Comparison of ENCODE assay signal across 16 cellular contexts in genomic region chr17:15414502-15415348, GRCh38. TPM values are rescaled to one million over a fixed set of nuclear protein-coding genes. Genes with fewer than 3 reads are reported as not detected.
DNase-seq lines count a peak whose midpoint lies in the region; TF ChIP-seq lines count a peak whose summit lies in the region.
"Had no signal": no experiment of that assay in that cellular context is flagged by ENCODE, and none has a peak within 500 bp of the region (broad histone marks: within the 10 kb centered on the region; RNA-seq: fewer than 3 reads in every experiment).

No MANE protein-coding gene starts in this region.

- no peak for TF ChIP-seq CTCF in tibial nerve (IDR thresholded peaks at IDR 0.05)

- H3K9me3 ChIP-seq in tibial nerve, result no peaks in the 10 kb centered on the region
- H3K9me3 ChIP-seq: HAP-1 had no signal

- DNase-seq in NCI-H1092 treated with DMSO at 0.1 percent for 48 hours (lab: John Stamatoyannopoulos, UW) (peak; percentile 17), NCI-H1092 (lab: John Stamatoyannopoulos, UW) (no peak), cerebellum (ENCODE audit: low spot score) (peak; percentile 84), medulla oblongata (ENCODE audit: extremely low spot score) (peak; percentile 69), tibial nerve (ENCODE audit: low spot score in 2 of 2) (no peak), NCI-H187 treated with DMSO at 0.1 percent for 48 hours (lab: John Stamatoyannopoulos, UW) (no peak)
- DNase-seq in activated CD4-positive, CD25-positive, alpha-beta regulatory T cell (lab: John Stamatoyannopoulos, UW), result no peak
- no peak for DNase-seq in NK-92 treated with Interleukin-12 subunit alpha and Interleukin-12 subunit beta, amount 100 ng/mL, for 24 hours (lab: John Stamatoyannopoulos, UW)
- DNase-seq: 8988T; activated CD4-positive, alpha-beta T cell treated with anti-CD3 and anti-CD28 coated beads for 36 hours; activated T-cell treated with anti-CD3 and anti-CD28 coated beads, Interleukin-2, amount 50 U/mL, for 1 hour; CD8-positive, alpha-beta T cell; NCI-H2081 treated with DMSO at 0.1 percent for 48 hours; stimulated activated CD4-positive, alpha-beta T cell treated with anti-CD3 and anti-CD28 coated beads, Interleukin-4, amount 100 ng/mL, for 1 hour; stimulated activated naive B cell treated with anti-CD40 and anti-IgM and Interleukin-4, amounts not matched to agents 10 μg/mL and 1 μg/mL and 100 μg/mL, for 72 hours had no signal

- no peak overlapping the region for H3K4me3 ChIP-seq in tibial nerve
- H3K4me3 ChIP-seq: HAP-1 had no signal

- H3K27me3 ChIP-seq in tibial nerve, result no peaks in the 10 kb centered on the region

- H3K27ac ChIP-seq in tibial nerve, result peak overlapping the region in 2 of 4 donors; percentile 92 to 95

- no peaks in the 10 kb centered on the region for H3K36me3 ChIP-seq in tibial nerve
- H3K36me3 ChIP-seq: HAP-1 had no signal

- H3K4me1 ChIP-seq in tibial nerve, result peaks cover 0 to 52% (median 22%) of the 10 kb centered on the region in 4 donors

- TF ChIP-seq POLR2A in tibial nerve (IDR thresholded peaks at IDR 0.05), result peak in 1 of 2 donors; percentile 16

- peak; percentile 34 to 80 for TF ChIP-seq EP300 in tibial nerve (IDR thresholded peaks at IDR 0.05)

- 77 to 81% methylated on average over 16 of the region's 16 CpGs for WGBS in tibial nerve, 2 donors

RNA-seq across cellular contexts. Expression of gene CDRT4, which starts 52.7 kb away (rescaled TPM):
- total RNA-seq in cerebellum (18.4 TPM), tibial nerve (10 to 100 TPM in 3 of 4 donors, 1 to 10 TPM in 1; 2.1 to 18.9 (median 12.4) TPM)

Comparison
In these comparisons a context has a peak if more than half of its experiments do, and no peak if none do; other contexts are left out.
1. DNase-seq: peak in NCI-H1092 treated with DMSO at 0.1 percent for 48 hours (single experiment), cerebellum (single experiment) and medulla oblongata (single experiment); none in NCI-H1092 (single experiment), tibial nerve (0 of 2), activated CD4-positive, CD25-positive, alpha-beta regulatory T cell (0 of 4), NCI-H187 treated with DMSO at 0.1 percent for 48 hours (single experiment) and NK-92 treated with Interleukin-12 subunit alpha and Interleukin-12 subunit beta, amount 100 ng/mL, for 24 hours (single experiment).